8 cellular contexts compared by ENCODE assay signal in the genomic region with DNA sequence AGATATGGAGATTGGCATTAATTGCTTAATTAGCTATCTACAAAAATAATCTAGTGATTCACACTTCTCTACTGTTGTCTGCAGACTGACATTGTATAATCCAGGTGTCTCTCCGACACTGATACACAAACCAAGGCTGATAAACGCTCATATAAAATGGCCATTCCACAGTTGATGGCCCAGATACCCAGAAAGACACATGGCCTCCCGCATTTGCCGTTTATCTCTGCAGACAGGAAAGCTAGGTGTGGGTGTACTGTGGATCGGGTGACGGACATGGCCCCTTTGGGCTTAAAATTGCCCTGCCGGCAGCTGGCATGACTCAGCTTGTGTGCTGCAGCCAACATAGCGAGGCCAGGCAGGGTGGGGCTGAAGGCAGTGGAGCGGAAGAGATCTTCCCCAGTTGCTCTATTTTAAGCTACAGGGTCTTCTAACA.
DNase-seq lines count a peak whose midpoint lies in the region; ATAC-seq lines count a peak whose summit lies in the region.

No MANE protein-coding gene starts in this region.

- DNase-seq in AG08396 (ENCODE audit: low spot score) = peak; percentile 20
- DNase-seq in NCI-H146 (lab: John Stamatoyannopoulos, UW) = peak; percentile 96
- DNase-seq in UCSD-AML1 (lab: John Stamatoyannopoulos, UW; ENCODE audit: unreplicated experiment) = peak; percentile 74
- peak; percentile 74 for DNase-seq in iris pigment epithelial cell (ENCODE audit: low read depth)
- no peak for DNase-seq in ecto neural progenitor cell (ENCODE audit: low spot score)
- no peak for DNase-seq in activated CD4-positive, CD25-positive, alpha-beta regulatory T cell treated with anti-CD3 and anti-CD28 coated beads, Interleukin-2, amount 50 U/mL, for 72 hours

- ATAC-seq in GM18519 (IDR thresholded peaks at IDR 0.05; ENCODE audit: low FRiP score, unreplicated experiment) = peak; percentile 48
- ATAC-seq in HG02885 (IDR thresholded peaks at IDR 0.05; ENCODE audit: poor library complexity, unreplicated experiment) = peak; percentile 61

Comparison
In these comparisons a context has a peak if more than half of its experiments do, and no peak if none do; other contexts are left out.
1. DNase-seq: peak in AG08396 (single experiment), NCI-H146 (single experiment), UCSD-AML1 (single experiment) and iris pigment epithelial cell (single experiment); none in ecto neural progenitor cell (single experiment) and activated CD4-positive, CD25-positive, alpha-beta regulatory T cell treated with anti-CD3 and anti-CD28 coated beads, Interleukin-2, amount 50 U/mL, for 72 hours (single experiment).